Comparison of ENCODE assay signal across 10 cellular contexts in the genomic region with DNA sequence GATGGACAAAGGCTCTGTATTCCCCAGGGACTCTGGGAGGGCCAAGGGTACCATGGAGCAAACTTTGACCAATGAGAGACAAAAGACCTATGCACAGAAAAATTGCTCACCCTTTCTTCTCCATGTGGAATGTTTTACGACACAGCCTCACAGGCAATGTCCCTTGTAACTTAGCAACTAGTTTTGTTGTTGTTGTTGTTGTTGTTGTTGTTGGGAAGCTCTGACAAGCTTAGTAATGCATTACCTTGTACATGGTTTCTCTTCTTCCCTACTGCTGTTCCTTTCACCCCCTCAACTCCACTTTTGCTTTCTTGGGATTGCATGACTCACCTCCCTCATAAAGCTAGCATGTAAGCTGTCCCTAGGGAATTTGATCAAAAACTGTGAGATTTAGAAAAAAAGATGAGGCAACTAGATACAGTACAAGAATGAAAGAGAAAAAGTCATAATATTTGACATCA.
DNase-seq lines count a peak whose midpoint lies in the region; TF ChIP-seq lines count a peak whose summit lies in the region.
"Had no signal": no experiment of that assay in that cellular context is flagged by ENCODE, and none has a peak within 500 bp of the region (broad histone marks: within the 10 kb centered on the region; RNA-seq: fewer than 3 reads in every experiment).

No MANE protein-coding gene starts in this region.

- H2AFZ ChIP-seq in mammary epithelial cell (ENCODE audit: low read depth, low read length), result no peak overlapping the region

- DNase-seq in CD4-positive, alpha-beta memory T cell, result no peak
- peak; percentile 2 for DNase-seq in HuH-7 (ENCODE audit: low spot score)
- peak; percentile 37 for DNase-seq in mammary epithelial cell
- no peak for DNase-seq in osteocyte (ENCODE audit: extremely low spot score, unreplicated experiment)
- no peak for DNase-seq in activated CD4-positive, alpha-beta T cell treated with anti-CD3 and anti-CD28 coated beads, Interleukin-2, amount 50 U/mL, for 1 hour
- DNase-seq in posterior vena cava (ENCODE audit: low spot score), result no peak
- no peak for DNase-seq in Caco-2
- DNase-seq in activated naive CD4-positive, alpha-beta T cell treated with anti-CD3 and anti-CD28 coated beads for 36 hours, result no peak
- DNase-seq: heart left ventricle; stimulated activated naive B cell treated with anti-CD40 and anti-IgM and Interleukin-4, amounts not matched to agents 10 μg/mL and 1 μg/mL and 100 μg/mL, for 72 hours had no signal

- in situ Hi-C loops in mammary epithelial cell (cut with MboI; ENCODE audit: low sequenced_read_pairs in 2 of 2), result no loop called here

- peak overlapping the region in 6 of 7 donors; percentile 59 to 95 (median 86) for H3K27ac Mint-ChIP-seq in CD4-positive, alpha-beta memory T cell
- H3K27ac Mint-ChIP-seq in osteocyte (ENCODE audit: unreplicated experiment), result peak overlapping the region; percentile 31
- H3K27ac Mint-ChIP-seq in Caco-2 (ENCODE audit: unreplicated experiment), result no peak overlapping the region
- H3K27ac Mint-ChIP-seq in activated naive CD4-positive, alpha-beta T cell treated with anti-CD3 and anti-CD28 coated beads for 36 hours, result no peak overlapping the region
- H3K27ac Mint-ChIP-seq: stimulated activated naive B cell treated with anti-CD40 and anti-IgM and Interleukin-4, amounts not matched to agents 10 μg/mL and 1 μg/mL and 100 μg/mL, for 72 hours had no signal

- peaks cover 10 to 45% (median 13%) of the 10 kb centered on the region in 4 donors for H3K4me1 Mint-ChIP-seq in CD4-positive, alpha-beta memory T cell
- H3K4me1 Mint-ChIP-seq in osteocyte (ENCODE audit: unreplicated experiment) (peaks cover 19% of the 10 kb centered on the region), Caco-2 (ENCODE audit: low read depth, unreplicated experiment) (peaks cover 13% of the 10 kb centered on the region)
- H3K4me1 Mint-ChIP-seq in activated naive CD4-positive, alpha-beta T cell treated with anti-CD3 and anti-CD28 coated beads for 36 hours (ENCODE audit: low read depth), result peaks cover 30% of the 10 kb centered on the region

- H3K4me3 ChIP-seq in CD4-positive, alpha-beta memory T cell (ENCODE audit: low read length in 2 of 2), result no peak overlapping the region
- no peak overlapping the region for H3K4me3 ChIP-seq in mammary epithelial cell (replicated peaks in 1 of 3; ENCODE audit: insufficient read depth in 1 of 3, low read depth in 2 of 3, low read length in 3 of 3)
- no peak overlapping the region for H3K4me3 ChIP-seq in Caco-2 (ENCODE audit: low read depth, low read length)
- H3K4me3 ChIP-seq: heart left ventricle had no signal

- H3K36me3 Mint-ChIP-seq in CD4-positive, alpha-beta memory T cell, result no peaks in the 10 kb centered on the region
- H3K36me3 Mint-ChIP-seq in osteocyte (ENCODE audit: unreplicated experiment) (no peaks in the 10 kb centered on the region), Caco-2 (ENCODE audit: insufficient read depth, unreplicated experiment) (no peaks in the 10 kb centered on the region)
- no peaks in the 10 kb centered on the region for H3K36me3 Mint-ChIP-seq in activated naive CD4-positive, alpha-beta T cell treated with anti-CD3 and anti-CD28 coated beads for 36 hours (ENCODE audit: low read depth)
- H3K36me3 Mint-ChIP-seq: stimulated activated naive B cell treated with anti-CD40 and anti-IgM and Interleukin-4, amounts not matched to agents 10 μg/mL and 1 μg/mL and 100 μg/mL, for 72 hours had no signal

- H3K4me1 ChIP-seq in CD4-positive, alpha-beta memory T cell (ENCODE audit: insufficient read depth, low read length), result peaks cover 33% of the 10 kb centered on the region
- H3K4me1 ChIP-seq in mammary epithelial cell (ENCODE audit: insufficient read depth, low read length) (peaks cover 6% of the 10 kb centered on the region), Caco-2 (peaks cover 32% of the 10 kb centered on the region)

- dilution Hi-C loops in mammary epithelial cell (cut with HindIII; ENCODE audit: low sequenced_read_pairs), result loop anchor here (5.0 kb wide), 1 partner anchor 67 kb away; no protein-coding TSS in a partner anchor

- POLR2A ChIA-PET in CD4-positive, alpha-beta memory T cell (lab: Charles Lee; ENCODE audit: partially characterized antibody), result interaction anchor here (1.2 to 4.4 kb wide), 3 partner anchors 9 to 95 kb away, joined by 4 to 25 read pairs (median 13); no protein-coding TSS in a partner anchor
- POLR2A ChIA-PET in Caco-2 (lab: Charles Lee), result no interaction called here

- no peaks in the 10 kb centered on the region for H3K27me3 ChIP-seq in CD4-positive, alpha-beta memory T cell (ENCODE audit: insufficient read depth, low read length)
- no peaks in the 10 kb centered on the region for H3K27me3 ChIP-seq in mammary epithelial cell (ENCODE audit: insufficient read depth, low read length)
- H3K27me3 ChIP-seq in Caco-2 (replicated peaks; ENCODE audit: control insufficient read depth, insufficient read depth, low read length), result no peaks in the 10 kb centered on the region
- H3K27me3 ChIP-seq: heart left ventricle had no signal

- peaks cover 0 to 2% of the 10 kb centered on the region in 2 donors for H3K27me3 Mint-ChIP-seq in CD4-positive, alpha-beta memory T cell
- H3K27me3 Mint-ChIP-seq in osteocyte (ENCODE audit: unreplicated experiment) (no peaks in the 10 kb centered on the region), Caco-2 (ENCODE audit: insufficient read depth, unreplicated experiment) (no peaks in the 10 kb centered on the region)
- H3K27me3 Mint-ChIP-seq in activated naive CD4-positive, alpha-beta T cell treated with anti-CD3 and anti-CD28 coated beads for 36 hours (ENCODE audit: low read depth), result no peaks in the 10 kb centered on the region
- H3K27me3 Mint-ChIP-seq: stimulated activated naive B cell treated with anti-CD40 and anti-IgM and Interleukin-4, amounts not matched to agents 10 μg/mL and 1 μg/mL and 100 μg/mL, for 72 hours had no signal

- H3K9me3 ChIP-seq in CD4-positive, alpha-beta memory T cell (ENCODE audit: control insufficient read depth in 1 of 2, low read length in 2 of 2), result no peaks in the 10 kb centered on the region
- H3K9me3 ChIP-seq in mammary epithelial cell (replicated peaks; ENCODE audit: insufficient read depth, low read length) (no peaks in the 10 kb centered on the region), Caco-2 (no peaks in the 10 kb centered on the region)
- H3K9me3 ChIP-seq: heart left ventricle had no signal

- H3K4me2 ChIP-seq in mammary epithelial cell (ENCODE audit: insufficient read depth, low read depth, low read length), result no peak overlapping the region

- BruUV-seq in mammary epithelial cell (replicated peaks; lab: Mats Ljungman, UMichigan) (no TSS peak), Caco-2 (replicated peaks; lab: Mats Ljungman, UMichigan) (no TSS peak)

- TF ChIP-seq CTCF in mammary epithelial cell (conservative IDR thresholded peaks at IDR 0.05 in 1 of 2, IDR thresholded peaks at IDR 0.05 in 1 of 2; ENCODE audit: extremely low read depth in 1 of 2, insufficient read depth in 1 of 2, low read depth in 1 of 2, low read length in 2 of 2) (no peak), osteocyte (IDR thresholded peaks at IDR 0.05) (no peak), Caco-2 (IDR thresholded peaks at IDR 0.05; ENCODE audit: insufficient read depth in 1 of 2, low read depth in 1 of 2, low read length in 1 of 2, severe bottlenecking in 1 of 2, unreplicated experiment in 1 of 2) (no peak)

- H3K4me3 Mint-ChIP-seq in CD4-positive, alpha-beta memory T cell, result peak overlapping the region in 1 of 8 donors; percentile 43
- H3K4me3 Mint-ChIP-seq in osteocyte (ENCODE audit: unreplicated experiment) (no peak overlapping the region), Caco-2 (ENCODE audit: unreplicated experiment) (no peak overlapping the region)
- H3K4me3 Mint-ChIP-seq in activated naive CD4-positive, alpha-beta T cell treated with anti-CD3 and anti-CD28 coated beads for 36 hours, result no peak overlapping the region
- H3K4me3 Mint-ChIP-seq: stimulated activated naive B cell treated with anti-CD40 and anti-IgM and Interleukin-4, amounts not matched to agents 10 μg/mL and 1 μg/mL and 100 μg/mL, for 72 hours had no signal

- H3K9ac ChIP-seq in mammary epithelial cell (ENCODE audit: insufficient read depth, low read length), result no peak overlapping the region

- H3K9me3 Mint-ChIP-seq in CD4-positive, alpha-beta memory T cell, result no peaks in the 10 kb centered on the region
- H3K9me3 Mint-ChIP-seq in osteocyte (ENCODE audit: unreplicated experiment) (no peaks in the 10 kb centered on the region), Caco-2 (ENCODE audit: unreplicated experiment) (no peaks in the 10 kb centered on the region)
- no peaks in the 10 kb centered on the region for H3K9me3 Mint-ChIP-seq in activated naive CD4-positive, alpha-beta T cell treated with anti-CD3 and anti-CD28 coated beads for 36 hours
- H3K9me3 Mint-ChIP-seq: stimulated activated naive B cell treated with anti-CD40 and anti-IgM and Interleukin-4, amounts not matched to agents 10 μg/mL and 1 μg/mL and 100 μg/mL, for 72 hours had no signal

- H3K79me2 ChIP-seq in mammary epithelial cell (ENCODE audit: insufficient read depth, low read length), result no peaks in the 10 kb centered on the region

- CTCF ChIA-PET in CD4-positive, alpha-beta memory T cell (lab: Charles Lee; ENCODE audit: partially characterized antibody), result interaction anchor here (1.0 to 2.5 kb wide), 2 partner anchors 40 to 248 kb away, joined by 3 to 11 read pairs; no protein-coding TSS in a partner anchor
- CTCF ChIA-PET in mammary epithelial cell (lab: Charles Lee; ENCODE audit: low non-redundant PET) (interaction anchor here (0.5 kb wide), 1 partner anchor 18 kb away, joined by 4 read pairs; no protein-coding TSS in a partner anchor), Caco-2 (lab: Charles Lee) (no interaction called here)
- CTCF ChIA-PET in activated naive CD4-positive, alpha-beta T cell treated with anti-CD3 and anti-CD28 coated beads for 36 hours (lab: Charles Lee), result interaction anchor here (0.5 to 1.6 kb wide), 4 partner anchors 20 to 101 kb away, joined by 3 to 7 read pairs (median 4); no protein-coding TSS in a partner anchor

- no peak overlapping the region for H3K27ac ChIP-seq in CD4-positive, alpha-beta memory T cell (ENCODE audit: low read depth, low read length)
- no peak overlapping the region for H3K27ac ChIP-seq in mammary epithelial cell (ENCODE audit: insufficient read depth, low read depth, low read length)
- H3K27ac ChIP-seq: heart left ventricle had no signal

- intact Hi-C loops in CD4-positive, alpha-beta memory T cell (cut with micrococcal nuclease), result no loop called here
- intact Hi-C loops in mammary epithelial cell (cut with micrococcal nuclease), result no loop called here
- intact Hi-C loops in posterior vena cava (cut with DNase I), result no loop called here
- intact Hi-C loops in Caco-2 (cut with micrococcal nuclease; ENCODE audit: unreplicated experiment), result no loop called here
- intact Hi-C loops in activated naive CD4-positive, alpha-beta T cell treated with anti-CD3 and anti-CD28 coated beads for 36 hours (cut with micrococcal nuclease), result no loop called here

- H3K36me3 ChIP-seq in CD4-positive, alpha-beta memory T cell (ENCODE audit: insufficient read depth, low read length), result no peaks in the 10 kb centered on the region
- H3K36me3 ChIP-seq in mammary epithelial cell (ENCODE audit: insufficient read depth, low read length), result no peaks in the 10 kb centered on the region
- H3K36me3 ChIP-seq in Caco-2 (ENCODE audit: control insufficient read depth, insufficient read depth, low read length), result no peaks in the 10 kb centered on the region
- H3K36me3 ChIP-seq: heart left ventricle had no signal

- H4K20me1 ChIP-seq in mammary epithelial cell (ENCODE audit: insufficient read depth, low read length), result no peaks in the 10 kb centered on the region

- 100% methylated on average over 1 of the region's 1 CpG for WGBS in mammary epithelial cell (ENCODE audit: low coverage, missing lambda C conversion rate)

Comparison
In these comparisons a context has a peak if more than half of its experiments do, and no peak if none do; other contexts are left out.
1. DNase-seq: peak in HuH-7 (single experiment) and mammary epithelial cell (single experiment); none in CD4-positive, alpha-beta memory T cell (0 of 5), osteocyte (single experiment), activated CD4-positive, alpha-beta T cell treated with anti-CD3 and anti-CD28 coated beads, Interleukin-2, amount 50 U/mL, for 1 hour (single experiment), posterior vena cava (single experiment), Caco-2 (0 of 2) and activated naive CD4-positive, alpha-beta T cell treated with anti-CD3 and anti-CD28 coated beads for 36 hours (single experiment).
2. H3K27ac Mint-ChIP-seq: peak in CD4-positive, alpha-beta memory T cell (6 of 7) and osteocyte (single experiment); none in Caco-2 (single experiment) and activated naive CD4-positive, alpha-beta T cell treated with anti-CD3 and anti-CD28 coated beads for 36 hours (single experiment).